Comparison of ENCODE assay signal across 2 cellular contexts in genomic region chr1:11138952-11139351, GRCh38.
TF ChIP-seq lines count a peak whose summit lies in the region.

No MANE protein-coding gene starts in this region.

TF ChIP-seq in SK-N-SH, 30 proteins besides CTCF, POLR2A, EP300 and RAD21:
- no peak for TF ChIP-seq USF2 (IDR thresholded peaks at IDR 0.05; ENCODE audit: borderline replicate concordance, low read depth, low read length)
- 0 out of 2 replicates have a peak, but pooled peaks have one; percentile 24 for TF ChIP-seq JUND (IDR thresholded peaks at IDR 0.05)
- no peak; the same call in 1 of the 2 replicates for TF ChIP-seq TCF12 (IDR thresholded peaks at IDR 0.05)
- TF ChIP-seq NFIC (IDR thresholded peaks at IDR 0.05; ENCODE audit: borderline replicate concordance) = peak; percentile 32; the same call in 1 of the 2 replicates
- TF ChIP-seq USF1 (IDR thresholded peaks at IDR 0.05; ENCODE audit: borderline replicate concordance, low read depth) = no peak
- no peak for TF ChIP-seq CHD2 (IDR thresholded peaks at IDR 0.05; ENCODE audit: low read length, partially characterized antibody)

TF ChIP-seq in endothelial cell of umbilical vein, 7 proteins besides CTCF, POLR2A, EP300 and RAD21:
- TF ChIP-seq GATA2 (IDR thresholded peaks at IDR 0.05; ENCODE audit: insufficient read depth, insufficient read length, low read depth, low read length) = no peak
- TF ChIP-seq, protein P1, sequence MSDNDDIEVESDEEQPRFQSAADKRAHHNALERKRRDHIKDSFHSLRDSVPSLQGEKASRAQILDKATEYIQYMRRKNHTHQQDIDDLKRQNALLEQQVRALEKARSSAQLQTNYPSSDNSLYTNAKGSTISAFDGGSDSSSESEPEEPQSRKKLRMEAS (IDR thresholded peaks at IDR 0.05; ENCODE audit: insufficient read depth, insufficient read length) = no peak
- no peak for TF ChIP-seq MYC (IDR thresholded peaks at IDR 0.05; ENCODE audit: low read depth, low read length)
- no peak for TF ChIP-seq EZH2 (IDR thresholded peaks at IDR 0.05; ENCODE audit: borderline replicate concordance, low read depth, low read length, severe bottlenecking)
- TF ChIP-seq FOS (IDR thresholded peaks at IDR 0.05; ENCODE audit: borderline replicate concordance, insufficient read depth, low read length) = peak; percentile 55
